Comparison of ENCODE assay signal across 27 cellular contexts in the genomic region with DNA sequence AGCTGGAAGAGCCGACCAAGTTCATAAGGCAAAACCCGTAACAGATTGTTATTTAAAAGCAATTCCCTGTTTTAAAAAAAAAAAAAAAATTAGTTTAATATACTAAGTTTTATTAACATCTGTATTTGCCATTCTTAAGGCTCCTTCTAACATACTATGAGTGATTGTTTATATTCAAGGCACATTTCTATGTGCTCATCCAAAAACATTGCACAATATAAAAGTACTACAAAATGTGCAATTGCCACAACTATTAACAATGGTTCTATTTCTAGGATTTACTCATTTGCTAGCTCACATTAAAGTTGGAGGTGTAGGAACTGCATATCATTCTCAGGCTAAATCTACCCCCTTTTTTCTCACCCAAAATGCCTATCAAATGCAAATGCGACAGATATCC.
A peak's percentile ranks its signal among the peaks of the same experiment; 100 is the strongest.
DNase-seq lines count a peak whose midpoint lies in the region; ATAC-seq and TF ChIP-seq lines count a peak whose summit lies in the region.
"Had no signal": no experiment of that assay in that cellular context is flagged by ENCODE, and none has a peak within 500 bp of the region (broad histone marks: within the 10 kb centered on the region; RNA-seq: fewer than 3 reads in every experiment).

No MANE protein-coding gene starts in this region.

- H3K27me3 Mint-ChIP-seq in central memory CD8-positive, alpha-beta T cell = no peaks in the 10 kb centered on the region
- H3K27me3 Mint-ChIP-seq: T-helper 17 cell had no signal

- H3K4me1 Mint-ChIP-seq in central memory CD8-positive, alpha-beta T cell = peaks cover 43% of the 10 kb centered on the region

- ATAC-seq in central memory CD8-positive, alpha-beta T cell (replicated peaks; ENCODE audit: extremely low read depth, poor library complexity, severe bottlenecking) = no peak
- ATAC-seq: activated CD4-positive, CD25-positive, alpha-beta regulatory T cell treated with anti-CD3 and anti-CD28 coated beads, Interleukin-2, amount 50 U/mL, for 24 hours; Panc1; sciatic nerve; T-helper 17 cell had no signal

- H3K9me3 Mint-ChIP-seq in central memory CD8-positive, alpha-beta T cell = no peaks in the 10 kb centered on the region
- H3K9me3 Mint-ChIP-seq: CD14-positive monocyte had no signal

- H3K4me3 ChIP-seq in AG10803 (ENCODE audit: low read length) (no peak overlapping the region), foreskin fibroblast (ENCODE audit: low read depth in 1 of 2, low read length in 2 of 2) (peak overlapping the region in 1 of 2 donors; percentile 29)
- H3K4me3 ChIP-seq: prostate gland had no signal

- H3K36me3 Mint-ChIP-seq in central memory CD8-positive, alpha-beta T cell (ENCODE audit: insufficient read depth) = peaks cover 53% of the 10 kb centered on the region

- no peak overlapping the region for H3K4me3 Mint-ChIP-seq in central memory CD8-positive, alpha-beta T cell
- H3K4me3 Mint-ChIP-seq: CD14-positive monocyte, mesothelial cell of epicardium had no signal

- peak; percentile 53 for DNase-seq in AG10803 (ENCODE audit: low read depth)
- peak; percentile 14 for DNase-seq in GM04503 (ENCODE audit: low read depth)
- DNase-seq in central memory CD8-positive, alpha-beta T cell (ENCODE audit: low spot score in 2 of 2) = no peak
- peak; percentile 7 to 44 for DNase-seq in foreskin fibroblast
- no peak for DNase-seq in pons (ENCODE audit: low spot score)
- no peak for DNase-seq in activated effector memory CD4-positive, alpha-beta T cell treated with anti-CD3 and anti-CD28 coated beads, Interleukin-2, amount 50 U/mL, for 16 hours
- DNase-seq in T-helper 2 cell = no peak
- no peak for DNase-seq in stimulated activated CD4-positive, alpha-beta T cell treated with anti-CD3 and anti-CD28 coated beads, Interleukin-2, amount 100 ng/mL, for 48 hours
- DNase-seq: activated CD4-positive, alpha-beta T cell treated with anti-CD3 and anti-CD28 coated beads, Interleukin-2, amount 50 U/mL, for 48 hours; activated T-cell treated with anti-CD3 and anti-CD28 coated beads, Interleukin-2, amount 50 U/mL, for 48 hours; amniotic stem cell; brain microvascular endothelial cell; Caco-2; DMS79; Karpas-422; NCI-H446; NCI-H748 treated with DMSO at 0.1 percent for 48 hours; nucleus accumbens; SHP77; stimulated activated CD4-positive, alpha-beta T cell treated with anti-CD3 and anti-CD28 coated beads, Interleukin-4, amount 100 ng/mL, for 4 hours; T-helper 17 cell had no signal

- peak overlapping the region; percentile 23 for H3K27ac Mint-ChIP-seq in central memory CD8-positive, alpha-beta T cell (ENCODE audit: low read depth)
- H3K27ac Mint-ChIP-seq: mesothelial cell of epicardium, T-helper 17 cell had no signal

- TF ChIP-seq CTCF in AG10803 (conservative IDR thresholded peaks at IDR 0.05; ENCODE audit: low read length) (no peak), foreskin fibroblast (IDR thresholded peaks at IDR 0.05; ENCODE audit: low read depth, low read length) (no peak)

Comparison
In these comparisons a context has a peak if more than half of its experiments do, and no peak if none do; other contexts are left out.
1. DNase-seq: peak in AG10803 (single experiment), GM04503 (single experiment) and foreskin fibroblast (2 of 2); none in central memory CD8-positive, alpha-beta T cell (0 of 2), pons (single experiment), activated effector memory CD4-positive, alpha-beta T cell treated with anti-CD3 and anti-CD28 coated beads, Interleukin-2, amount 50 U/mL, for 16 hours (single experiment), T-helper 2 cell (0 of 5) and stimulated activated CD4-positive, alpha-beta T cell treated with anti-CD3 and anti-CD28 coated beads, Interleukin-2, amount 100 ng/mL, for 48 hours (0 of 2).